1 cellular context compared by ENCODE assay signal in genomic region chr15:43270676-43271306, GRCh38.
TF ChIP-seq lines count a peak whose summit lies in the region.

No MANE protein-coding gene starts in this region.

TF ChIP-seq in GM12878, 131 proteins besides CTCF, POLR2A, EP300 and RAD21:
- no peak for TF ChIP-seq ATF3 (IDR thresholded peaks at IDR 0.05; ENCODE audit: borderline replicate concordance, extremely low read depth, low read depth, low read length)
- TF ChIP-seq NR2C2 (IDR thresholded peaks at IDR 0.05; ENCODE audit: borderline replicate concordance, control insufficient read depth, insufficient read length, low read depth) = no peak
